In the genomic region with DNA sequence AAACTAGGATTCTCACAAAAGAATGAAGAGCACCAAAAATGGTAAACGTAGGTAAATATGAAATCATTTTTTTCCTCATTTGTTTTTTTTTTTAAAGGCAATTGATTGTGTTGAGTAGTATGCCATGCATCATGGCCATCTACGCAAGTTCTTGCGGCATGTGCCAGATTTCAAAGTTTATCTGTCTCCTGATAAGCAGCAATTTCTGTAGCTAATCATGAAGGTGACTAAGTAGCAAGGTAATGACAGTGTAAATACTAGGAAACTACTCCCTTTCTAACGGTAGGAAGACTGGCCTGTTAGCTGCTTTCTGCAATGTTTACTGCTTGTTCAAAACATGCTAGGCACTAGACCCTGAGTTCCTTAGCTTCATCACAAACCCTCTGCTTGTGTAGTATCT, we compare ENCODE assay signal across 12 cellular contexts. TPM values are rescaled to one million over a fixed set of nuclear protein-coding genes. Genes with fewer than 3 reads are reported as not detected.
"Had no signal": no experiment of that assay in that cellular context is flagged by ENCODE, and none has a peak within 500 bp of the region (broad histone marks: within the 10 kb centered on the region; RNA-seq: fewer than 3 reads in every experiment).

No MANE protein-coding gene starts in this region.

- H3K9me3 ChIP-seq: HAP-1 had no signal

- H3K27me3 Mint-ChIP-seq: IgD-negative memory B cell had no signal

- H3K4me1 ChIP-seq: HAP-1 had no signal

- H3K36me3 ChIP-seq: HAP-1 had no signal

- DNase-seq: GM23248, GOT3, H7, HFFc6, KBM-7 had no signal

- ATAC-seq: HCT116, HepG2 had no signal

- H3K27ac Mint-ChIP-seq: HFFc6, IgD-negative memory B cell had no signal

- H3K4me3 ChIP-seq: GM23248, HAP-1 had no signal

- H3K27ac ChIP-seq: GM23248, HL-60 had no signal

- H3K4me3 Mint-ChIP-seq: HFFc6, IgD-negative memory B cell had no signal

- FAIRE-seq: HepG2 had no signal

RNA-seq across cellular contexts. Expression of a gene that starts 13.4 kb away (rescaled TPM):
- total RNA-seq: GM23248, H4, H7, HepG2, HFFc6, HT1080 had no signal
- polyA plus RNA-seq: GM23248, HepG2 had no signal
